Comparison of ENCODE assay signal across 32 cellular contexts in genomic region chr1:115012006-115012405, GRCh38.
"Had no signal": no experiment of that assay in that cellular context is flagged by ENCODE, and none has a peak within 500 bp of the region (broad histone marks: within the 10 kb centered on the region; RNA-seq: fewer than 3 reads in every experiment).

No MANE protein-coding gene starts in this region.

- H3K9me3 ChIP-seq: gastrocnemius medialis, ovary, prostate gland, sigmoid colon, stomach, thyroid gland, upper lobe of left lung had no signal

- H3K4me3 Mint-ChIP-seq: activated naive CD4-positive, alpha-beta T cell treated with anti-CD3 and anti-CD28 coated beads, Interleukin-2, amount 10 ng/mL, durations not matched to agents 7 days and 5 days; activated naive CD8-positive, alpha-beta T cell treated with anti-CD3 and anti-CD28 coated beads, Interleukin-2, amount 10 ng/mL, durations not matched to agents 7 days and 5 days; activated T-helper 1 cell treated with anti-CD3 and anti-CD28 coated beads, Interleukin-12 subunit alpha, Interleukin-12 subunit beta, Interleukin-2, Interleukin-4 antibody, amounts not matched to agents 30 ng/mL and 10 ng/mL and 1 ng/mL, durations not matched to agents 14 hours and 24 hours and 36 hours; effector memory CD8-positive, alpha-beta T cell; immature natural killer cell; naive thymus-derived CD4-positive, alpha-beta T cell; stimulated activated memory B cell treated with anti-CD40 and anti-IgM and Interleukin-4, amounts not matched to agents 10 μg/mL and 1 μg/mL and 100 μg/mL, for 72 hours had no signal

- H3K27ac Mint-ChIP-seq: activated naive CD4-positive, alpha-beta T cell treated with anti-CD3 and anti-CD28 coated beads, Interleukin-2, amount 10 ng/mL, durations not matched to agents 7 days and 5 days; activated naive CD8-positive, alpha-beta T cell treated with anti-CD3 and anti-CD28 coated beads, Interleukin-2, amount 10 ng/mL, durations not matched to agents 7 days and 5 days; activated T-helper 1 cell treated with anti-CD3 and anti-CD28 coated beads, Interleukin-12 subunit alpha, Interleukin-12 subunit beta, Interleukin-2, Interleukin-4 antibody, amounts not matched to agents 30 ng/mL and 10 ng/mL and 1 ng/mL, durations not matched to agents 14 hours and 24 hours and 36 hours; effector memory CD8-positive, alpha-beta T cell; immature natural killer cell; naive thymus-derived CD4-positive, alpha-beta T cell; stimulated activated memory B cell treated with anti-CD40 and anti-IgM and Interleukin-4, amounts not matched to agents 10 μg/mL and 1 μg/mL and 100 μg/mL, for 72 hours had no signal

- H3K36me3 ChIP-seq: brain microvascular endothelial cell, gastrocnemius medialis, ovary, prostate gland, sigmoid colon, stomach, thyroid gland, upper lobe of left lung, WERI-Rb-1 had no signal

- H3K9me3 Mint-ChIP-seq: activated naive CD4-positive, alpha-beta T cell treated with anti-CD3 and anti-CD28 coated beads, Interleukin-2, amount 10 ng/mL, durations not matched to agents 7 days and 5 days; activated naive CD8-positive, alpha-beta T cell treated with anti-CD3 and anti-CD28 coated beads, Interleukin-2, amount 10 ng/mL, durations not matched to agents 7 days and 5 days; activated T-helper 1 cell treated with anti-CD3 and anti-CD28 coated beads, Interleukin-12 subunit alpha, Interleukin-12 subunit beta, Interleukin-2, Interleukin-4 antibody, amounts not matched to agents 30 ng/mL and 10 ng/mL and 1 ng/mL, durations not matched to agents 14 hours and 24 hours and 36 hours; effector memory CD8-positive, alpha-beta T cell had no signal

- H3K27me3 Mint-ChIP-seq: activated naive CD8-positive, alpha-beta T cell treated with anti-CD3 and anti-CD28 coated beads, Interleukin-2, amount 10 ng/mL, durations not matched to agents 7 days and 5 days had no signal

- H3K4me3 ChIP-seq: gastrocnemius medialis, ovary, prostate gland, sigmoid colon, stomach, thyroid gland, upper lobe of left lung had no signal

- H3K4me1 Mint-ChIP-seq: activated naive CD4-positive, alpha-beta T cell treated with anti-CD3 and anti-CD28 coated beads, Interleukin-2, amount 10 ng/mL, durations not matched to agents 7 days and 5 days; activated naive CD8-positive, alpha-beta T cell treated with anti-CD3 and anti-CD28 coated beads, Interleukin-2, amount 10 ng/mL, durations not matched to agents 7 days and 5 days; immature natural killer cell; naive thymus-derived CD4-positive, alpha-beta T cell had no signal

- H3K4me1 ChIP-seq: gastrocnemius medialis, prostate gland, sigmoid colon, stomach, thyroid gland, upper lobe of left lung had no signal

- H3K36me3 Mint-ChIP-seq: activated naive CD4-positive, alpha-beta T cell treated with anti-CD3 and anti-CD28 coated beads, Interleukin-2, amount 10 ng/mL, durations not matched to agents 7 days and 5 days; activated naive CD8-positive, alpha-beta T cell treated with anti-CD3 and anti-CD28 coated beads, Interleukin-2, amount 10 ng/mL, durations not matched to agents 7 days and 5 days; immature natural killer cell; naive thymus-derived CD4-positive, alpha-beta T cell; stimulated activated memory B cell treated with anti-CD40 and anti-IgM and Interleukin-4, amounts not matched to agents 10 μg/mL and 1 μg/mL and 100 μg/mL, for 72 hours had no signal

- ATAC-seq: activated CD4-positive, CD25-positive, alpha-beta regulatory T cell treated with anti-CD3 and anti-CD28 coated beads, Interleukin-2, amount 50 U/mL, for 24 hours; effector memory CD8-positive, alpha-beta T cell; gastrocnemius medialis; naive thymus-derived CD4-positive, alpha-beta T cell; stimulated activated memory B cell treated with anti-CD40 and anti-IgM and Interleukin-4, amounts not matched to agents 10 μg/mL and 1 μg/mL and 100 μg/mL, for 72 hours had no signal

- H3K27ac ChIP-seq: brain microvascular endothelial cell, gastrocnemius medialis, ovary, prostate gland, sigmoid colon, stomach, thyroid gland, upper lobe of left lung, WERI-Rb-1 had no signal

- DNase-seq: activated CD4-positive, alpha-beta T cell treated with anti-CD3 and anti-CD28 coated beads for 48 hours; activated CD4-positive, alpha-beta T cell treated with anti-CD3 and anti-CD28 coated beads, Interleukin-2, amount 50 U/mL, for 48 hours; activated CD8-positive, alpha-beta memory T cell treated with anti-CD3 and anti-CD28 coated beads for 24 hours; activated gamma-delta T cell; activated naive CD4-positive, alpha-beta T cell treated with anti-CD3 and anti-CD28 coated beads, Interleukin-2, amount 10 ng/mL, durations not matched to agents 7 days and 5 days; activated naive CD8-positive, alpha-beta T cell treated with anti-CD3 and anti-CD28 coated beads, Interleukin-2, amount 10 ng/mL, durations not matched to agents 7 days and 5 days; activated T-cell treated with anti-CD3 and anti-CD28 coated beads, Interleukin-2, amount 50 U/mL, for 1 hour; brain microvascular endothelial cell; cortex of kidney; effector memory CD8-positive, alpha-beta T cell; erythroblast; gastrocnemius medialis; head of caudate nucleus; hippocampal formation; immature natural killer cell; midbrain; naive thymus-derived CD4-positive, alpha-beta T cell; ovary; retina; sigmoid colon; small intestine; stimulated activated CD4-positive, alpha-beta T cell treated with anti-CD3 and anti-CD28 coated beads, Interleukin-4, amount 100 ng/mL, for 4 hours; stimulated activated CD8-positive, alpha-beta memory T cell treated with anti-CD3 and anti-CD28 coated beads, Interleukin-4, amount 100 ng/mL, for 48 hours; stomach; T-helper 9 cell; thyroid gland; WERI-Rb-1 had no signal
